Comparison of ENCODE assay signal across 40 cellular contexts in the genomic region with DNA sequence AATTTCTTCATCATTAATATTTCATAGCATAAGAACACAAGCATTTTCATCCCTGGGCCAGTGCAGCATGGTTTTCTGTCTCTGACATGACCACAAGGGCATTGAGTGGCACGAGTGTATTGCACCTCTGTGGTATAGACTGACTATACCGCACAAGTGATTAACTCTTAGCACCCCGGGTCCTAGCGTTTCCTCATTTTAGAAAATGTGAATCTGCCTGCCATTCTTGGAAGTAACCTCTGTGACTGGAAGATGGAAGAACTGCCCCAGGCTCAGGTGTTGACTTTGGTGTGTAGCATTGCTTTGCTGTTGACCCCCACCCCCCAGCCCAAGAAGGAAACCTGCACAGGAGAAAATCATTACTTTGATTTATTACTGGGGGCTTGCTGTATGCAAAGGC. TPM values are rescaled to one million over a fixed set of nuclear protein-coding genes. Genes with fewer than 3 reads are reported as not detected.
DNase-seq lines count a peak whose midpoint lies in the region; ATAC-seq, FAIRE-seq and TF ChIP-seq lines count a peak whose summit lies in the region.
"Had no signal": no experiment of that assay in that cellular context is flagged by ENCODE, and none has a peak within 500 bp of the region (broad histone marks: within the 10 kb centered on the region; RNA-seq: fewer than 3 reads in every experiment).

No MANE protein-coding gene starts in this region.

- H3K27ac Mint-ChIP-seq in activated T-helper 17 cell treated with anti-CD3 and anti-CD28 coated beads, Interleukin-2, amount 50 U/mL, for 72 hours, result no peak overlapping the region
- no peak overlapping the region for H3K27ac Mint-ChIP-seq in type B pancreatic cell
- H3K27ac Mint-ChIP-seq: activated naive CD8-positive, alpha-beta T cell treated with anti-CD3 and anti-CD28 coated beads, Interleukin-2, amount 10 ng/mL, durations not matched to agents 7 days and 5 days; activated T-cell treated with anti-CD3 and anti-CD28 coated beads, Interleukin-2, amount 50 U/mL, for 24 hours; CD14-positive monocyte; effector memory CD8-positive, alpha-beta T cell had no signal

- peaks cover 6% of the 10 kb centered on the region for H3K4me1 Mint-ChIP-seq in activated T-helper 17 cell treated with anti-CD3 and anti-CD28 coated beads, Interleukin-2, amount 50 U/mL, for 72 hours
- H3K4me1 Mint-ChIP-seq in type B pancreatic cell (ENCODE audit: unreplicated experiment), result peaks cover 30% of the 10 kb centered on the region

- ATAC-seq in HepG2, result 0 out of 3 replicates have a peak, but pooled peaks have one; percentile 16
- ATAC-seq in right lobe of liver, result no peak
- ATAC-seq in activated T-helper 17 cell treated with anti-CD3 and anti-CD28 coated beads, Interleukin-2, amount 50 U/mL, for 72 hours (replicated peaks), result no peak
- ATAC-seq in GM21786 (IDR thresholded peaks at IDR 0.05; ENCODE audit: unreplicated experiment), result no peak
- ATAC-seq in GM21360 (IDR thresholded peaks at IDR 0.05; ENCODE audit: unreplicated experiment), result no peak
- ATAC-seq in GM21515 (IDR thresholded peaks at IDR 0.05; ENCODE audit: unreplicated experiment), result no peak
- ATAC-seq: effector memory CD8-positive, alpha-beta T cell; esophagus mucosa; lower lobe of right lung; mucosa of descending colon; PC-3; Right ventricle myocardium inferior had no signal

- TF ChIP-seq POLR2A in HepG2 (IDR thresholded peaks at IDR 0.05; ENCODE audit: insufficient read depth in 1 of 2, low read depth in 2 of 2, low read length in 2 of 2) (no peak), right lobe of liver (IDR thresholded peaks at IDR 0.05) (no peak)

- peaks cover 56% of the 10 kb centered on the region for H3K27me3 Mint-ChIP-seq in activated T-helper 17 cell treated with anti-CD3 and anti-CD28 coated beads, Interleukin-2, amount 50 U/mL, for 72 hours
- H3K27me3 Mint-ChIP-seq in type B pancreatic cell, result peaks cover 48% of the 10 kb centered on the region

- H3K36me3 ChIP-seq in HepG2 (replicated peaks in 1 of 2; ENCODE audit: control insufficient read depth in 1 of 2, insufficient read depth in 2 of 2, low read length in 2 of 2) (no peaks in the 10 kb centered on the region), right lobe of liver (no peaks in the 10 kb centered on the region), iPS-20b (ENCODE audit: insufficient read depth, low read depth, low read length) (no peaks in the 10 kb centered on the region)
- H3K36me3 ChIP-seq: cardiac muscle cell, colonic mucosa, heart left ventricle, lower lobe of right lung, sigmoid colon, stomach, thyroid gland, vagina had no signal

- WGBS in HepG2 (ENCODE audit: low lambda C conversion rate), result 18% methylated on average over 4 of the region's 4 CpGs
- WGBS in right lobe of liver (ENCODE audit: insufficient coverage, low coverage, low lambda C conversion rate, missing lambda C conversion rate), result 43% methylated on average over 4 of the region's 4 CpGs

- no peak for FAIRE-seq in HepG2 (lab: Jason Lieb, UNC)

- TF ChIP-seq EP300 in HepG2 (IDR thresholded peaks at IDR 0.05; ENCODE audit: low read depth in 2 of 2, low read length in 2 of 2) (no peak), HepG2 (CRISPR knock-in tag; IDR thresholded peaks at IDR 0.05; ENCODE audit: borderline replicate concordance) (no peak)

- in situ Hi-C loops in HepG2 (cut with HindIII; ENCODE audit: extremely low pct_ligation_motif_present, low pct_unique_long_range_greater_than_20kb), result no loop called here

- BruUV-seq in HepG2 (replicated peaks; lab: Mats Ljungman, UMichigan), result no TSS peak

- H3K9me3 Mint-ChIP-seq in activated T-helper 17 cell treated with anti-CD3 and anti-CD28 coated beads, Interleukin-2, amount 50 U/mL, for 72 hours, result no peaks in the 10 kb centered on the region
- no peaks in the 10 kb centered on the region for H3K9me3 Mint-ChIP-seq in type B pancreatic cell
- H3K9me3 Mint-ChIP-seq: activated naive CD8-positive, alpha-beta T cell treated with anti-CD3 and anti-CD28 coated beads, Interleukin-2, amount 10 ng/mL, durations not matched to agents 7 days and 5 days; activated T-cell treated with anti-CD3 and anti-CD28 coated beads, Interleukin-2, amount 50 U/mL, for 24 hours; effector memory CD8-positive, alpha-beta T cell had no signal

- no peak overlapping the region for H3K4me2 ChIP-seq in HepG2 (ENCODE audit: low read depth, low read length)
- H3K4me2 ChIP-seq: SK-N-SH had no signal

- POLR2A ChIA-PET in HepG2 (lab: Yijun Ruan, JAX), result no interaction called here

- H3K27me3 ChIP-seq in HepG2 (ENCODE audit: control insufficient read depth in 1 of 2, insufficient read depth in 2 of 2, low read length in 2 of 2), result peaks cover 6 to 59% of the 10 kb centered on the region in 2 experiments; a peak in 4 of 5 replicates
- H3K27me3 ChIP-seq in right lobe of liver, result peaks cover 7 to 18% of the 10 kb centered on the region in 2 donors
- peaks cover 50% of the 10 kb centered on the region for H3K27me3 ChIP-seq in iPS-20b (ENCODE audit: insufficient read depth, low read length)
- H3K27me3 ChIP-seq: thyroid gland, vagina had no signal

- H3K79me2 ChIP-seq in HepG2 (ENCODE audit: insufficient read depth, low read length), result no peaks in the 10 kb centered on the region

- TF ChIP-seq RAD21 in HepG2 (CRISPR knock-in tag; IDR thresholded peaks at IDR 0.05), result no peak

- intact Hi-C loops in HepG2 (cut with micrococcal nuclease; ENCODE audit: unreplicated experiment), result no loop called here
- intact Hi-C loops in right lobe of liver (cut with DNase I), result no loop called here

- CTCF ChIA-PET in HepG2 (lab: Yijun Ruan, JAX; ENCODE audit: low intra/inter-chr PET ratio, low total read pairs), result no interaction called here

- TF ChIP-seq CTCF in HepG2 (CRISPR knock-in tag; IDR thresholded peaks at IDR 0.05) (no peak), right lobe of liver (IDR thresholded peaks at IDR 0.05) (no peak), type B pancreatic cell (conservative IDR thresholded peaks at IDR 0.05) (peak; percentile 24)

- H3K9me3 ChIP-seq in HepG2 (ENCODE audit: low read length), result no peaks in the 10 kb centered on the region
- no peaks in the 10 kb centered on the region for H3K9me3 ChIP-seq in right lobe of liver
- no peaks in the 10 kb centered on the region for H3K9me3 ChIP-seq in iPS-20b (ENCODE audit: insufficient read depth, low read depth, low read length)
- H3K9me3 ChIP-seq: colonic mucosa, heart left ventricle, lower lobe of right lung, mucosa of descending colon, sigmoid colon, SK-N-SH, stomach, thyroid gland, vagina had no signal

- H3K4me3 ChIP-seq in HepG2 (replicated peaks in 1 of 3; ENCODE audit: insufficient read depth in 1 of 3, low read depth in 2 of 3, low read length in 3 of 3) (no peak overlapping the region), right lobe of liver (no peak overlapping the region), iPS-20b (ENCODE audit: low read length) (peak overlapping the region; percentile 87; the same call in 1 of the 2 replicates)
- H3K4me3 ChIP-seq: colonic mucosa, lower lobe of right lung, mucosa of descending colon had no signal

- peak overlapping the region; percentile 50 for H3K4me3 Mint-ChIP-seq in activated T-helper 17 cell treated with anti-CD3 and anti-CD28 coated beads, Interleukin-2, amount 50 U/mL, for 72 hours
- H3K4me3 Mint-ChIP-seq in type B pancreatic cell, result peak overlapping the region; percentile 90

- H3K9ac ChIP-seq in HepG2 (ENCODE audit: insufficient read depth, low read depth, low read length) (no peak overlapping the region), iPS-20b (ENCODE audit: low read depth, low read length) (no peak overlapping the region)
- H3K9ac ChIP-seq: SK-N-SH had no signal

- DNase-seq in HepG2 (ENCODE audit: low spot score), result no peak
- no peak for DNase-seq in right lobe of liver
- DNase-seq in type B pancreatic cell (ENCODE audit: extremely low spot score, unreplicated experiment), result no peak
- DNase-seq: activated CD4-positive, alpha-beta T cell treated with anti-CD3 and anti-CD28 coated beads, Interleukin-2, amount 50 U/mL, for 1 hour; activated CD4-positive, CD25-positive, alpha-beta regulatory T cell; activated gamma-delta T cell treated with Interleukin-2 at 50 U/mL for 16 hours; activated naive CD8-positive, alpha-beta T cell treated with anti-CD3 and anti-CD28 coated beads, Interleukin-2, amount 10 ng/mL, durations not matched to agents 7 days and 5 days; activated T-cell treated with anti-CD3 and anti-CD28 coated beads, Interleukin-2, amount 50 U/mL, for 24 hours; aorta; colonic mucosa; DND-41; effector memory CD8-positive, alpha-beta T cell; foreskin fibroblast; GOT3; heart left ventricle; IMR-90; lower lobe of right lung; mucosa of descending colon; NCI-H1105; NCI-H2029; NCI-H524; PC-3; sigmoid colon; SK-N-SH; stimulated activated CD4-positive, alpha-beta T cell treated with anti-CD3 and anti-CD28 coated beads, Interleukin-12 subunit alpha, Interleukin-12 subunit beta, amount 100 ng/mL, for 4 hours; stimulated activated CD4-positive, alpha-beta T cell treated with anti-CD3 and anti-CD28 coated beads, Interleukin-2, amount 100 ng/mL, for 48 hours; stomach had no signal

- H3K4me1 ChIP-seq in HepG2 (ENCODE audit: insufficient read depth, low read length) (peaks cover 18% of the 10 kb centered on the region), right lobe of liver (peaks cover 0 to 11% (median 0%) of the 10 kb centered on the region in 4 donors), iPS-20b (ENCODE audit: insufficient read depth, low read length) (peaks cover 13% of the 10 kb centered on the region)
- H3K4me1 ChIP-seq: colonic mucosa had no signal

- H3K27ac ChIP-seq in HepG2 (ENCODE audit: extremely low read length, insufficient read depth, low read length), result no peak overlapping the region
- H3K27ac ChIP-seq in right lobe of liver, result no peak overlapping the region
- H3K27ac ChIP-seq in iPS-20b (ENCODE audit: low read length), result no peak overlapping the region
- H3K27ac ChIP-seq: cardiac muscle cell, colonic mucosa, lower lobe of right lung, stomach, vagina had no signal

- no peak overlapping the region for H2AFZ ChIP-seq in HepG2 (ENCODE audit: low read length)

- H4K20me1 ChIP-seq in HepG2 (ENCODE audit: insufficient read depth, low read length), result no peaks in the 10 kb centered on the region

- peaks cover 12% of the 10 kb centered on the region for H3K36me3 Mint-ChIP-seq in activated T-helper 17 cell treated with anti-CD3 and anti-CD28 coated beads, Interleukin-2, amount 50 U/mL, for 72 hours (ENCODE audit: low read depth)
- H3K36me3 Mint-ChIP-seq in type B pancreatic cell, result peaks cover 3% of the 10 kb centered on the region
- H3K36me3 Mint-ChIP-seq: activated naive CD8-positive, alpha-beta T cell treated with anti-CD3 and anti-CD28 coated beads, Interleukin-2, amount 10 ng/mL, durations not matched to agents 7 days and 5 days had no signal

RNA-seq across cellular contexts. Expression of a gene that starts 1.2 kb away (rescaled TPM):
- 0.38 TPM in 1 of 2 replicates, not detected in the other for total RNA-seq in HepG2 (2016; rRNA removed; fragmentation: Illumina TruSeq; extraction: Trizol)
- total RNA-seq in HepG2 (2016; cell fraction: cytosol; rRNA removed; fragmentation: Illumina TruSeq; extraction: Trizol; ENCODE audit: low read depth), result not detected in 2 replicates
- 0.15 and 0.19 TPM in 2 replicates for total RNA-seq in HepG2 (2016; cell fraction: insoluble cytoplasmic fraction; rRNA removed; fragmentation: Illumina TruSeq; extraction: Trizol)
- 0.17 TPM in 1 of 2 replicates, not detected in the other for total RNA-seq in HepG2 (2016; cell fraction: membrane; rRNA removed; fragmentation: Illumina TruSeq; extraction: Trizol)
- total RNA-seq in HepG2 (2016; cell fraction: nucleus; rRNA removed; fragmentation: Illumina TruSeq; extraction: Trizol), result 0.50 TPM in 1 of 2 replicates, not detected in the other
- polyA plus RNA-seq in HepG2 (2011; rRNA removed), result 3.3 and 3.8 TPM in 2 replicates
- 1.6 and 1.7 TPM in 2 replicates for polyA plus RNA-seq in HepG2 (2011; cell fraction: cytosol; rRNA removed)
- polyA plus RNA-seq in HepG2 (2011; cell fraction: nucleus; rRNA removed), result 21.5 and 25.6 TPM in 2 replicates
- 5.7 and 7.4 TPM in 2 replicates for polyA plus RNA-seq in HepG2 (2012)
- not detected in 2 replicates for polyA plus RNA-seq in HepG2 (2016; cell fraction: cytosol; fragmentation: Illumina TruSeq; extraction: Trizol; ENCODE audit: low read depth)
- polyA plus RNA-seq in HepG2 (2016; cell fraction: insoluble cytoplasmic fraction; fragmentation: Illumina TruSeq; extraction: Trizol; ENCODE audit: low read depth), result 0.28 TPM in 1 of 2 replicates, not detected in the other
- 0.09 and 0.35 TPM in 2 replicates for polyA plus RNA-seq in HepG2 (2016; cell fraction: membrane; fragmentation: Illumina TruSeq; extraction: Trizol; ENCODE audit: low read depth)
- 1.4 and 1.9 TPM in 2 replicates for polyA plus RNA-seq in HepG2 (2016; cell fraction: nucleus; fragmentation: Illumina TruSeq; extraction: Trizol; ENCODE audit: insufficient read depth, low read depth)
- polyA minus RNA-seq in HepG2 (2011; rRNA and poly(A)+ RNA removed; ENCODE audit: low replicate concordance), result 1.8 TPM in 1 of 2 replicates, not detected in the other
- 0.59 and 0.88 TPM in 2 replicates for polyA minus RNA-seq in HepG2 (2011; cell fraction: cytosol; rRNA and poly(A)+ RNA removed)
- polyA minus RNA-seq in HepG2 (2011; cell fraction: nucleus; rRNA and poly(A)+ RNA removed), result 2.5 and 3.3 TPM in 2 replicates
- total RNA-seq in right lobe of liver, result 1 to 10 TPM in 3 of 6 experiments, under 1 TPM in 2, not detected in 1; 0.25 to 1.7 (median 1.4) TPM
- total RNA-seq in activated T-helper 17 cell treated with anti-CD3 and anti-CD28 coated beads, Interleukin-2, amount 50 U/mL, for 72 hours, result under 1 TPM in 1 of 2 donors, not detected in 1; 0.42 TPM
- total RNA-seq in type B pancreatic cell (ENCODE audit: low replicate concordance), result 3.1 and 9.3 TPM in 2 replicates
- total RNA-seq: A172; T-helper 1 cell treated with Interleukin-12 subunit alpha and Interleukin-12 subunit beta and Interleukin-4 antibody, amounts not matched to agents 30 ng/mL and 1 ng/mL, for 36 hours had no signal
- polyA plus RNA-seq: CD14-positive monocyte had no signal
